Comparison of ENCODE assay signal across 8 cellular contexts in the genomic region with DNA sequence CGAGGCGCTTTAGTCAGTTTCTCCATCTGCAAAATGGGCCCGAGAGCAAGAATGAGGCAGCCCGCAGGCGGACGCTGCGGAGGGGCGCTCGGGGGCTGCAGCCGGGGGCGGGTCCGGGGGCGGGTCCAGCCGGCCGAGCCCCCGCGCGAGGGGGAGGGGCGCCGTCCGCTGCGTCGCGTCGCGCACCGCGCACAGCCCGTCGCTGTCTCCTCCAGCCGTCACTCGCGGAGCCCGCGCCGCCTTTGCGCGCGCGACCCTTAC. TPM values are rescaled to one million over a fixed set of nuclear protein-coding genes. Genes with fewer than 3 reads are reported as not detected.
DNase-seq lines count a peak whose midpoint lies in the region; ATAC-seq and TF ChIP-seq lines count a peak whose summit lies in the region.

No MANE protein-coding gene starts in this region.

- DNase-seq in AG04449 (ENCODE audit: low read depth, low spot score): no peak
- DNase-seq in PC-3: no peak
- no peak for DNase-seq in NOMO-1 treated with DMSO at 0.1 percent for 48 hours (lab: John Stamatoyannopoulos, UW; ENCODE audit: unreplicated experiment)
- no peak for DNase-seq in OCI-M2 (lab: John Stamatoyannopoulos, UW; ENCODE audit: unreplicated experiment)
- no peak for DNase-seq in SKM-1 (lab: John Stamatoyannopoulos, UW; ENCODE audit: unreplicated experiment)

- ATAC-seq in GM19328 (IDR thresholded peaks at IDR 0.05; ENCODE audit: unreplicated experiment) (peak; percentile 28), PC-3 (peak; percentile 51)

- H3K9me3 ChIP-seq in PC-3 (ENCODE audit: low read length) (no peaks in the 10 kb centered on the region), esophagus (ENCODE audit: control insufficient read depth in 2 of 2, insufficient read depth in 1 of 2, low read depth in 1 of 2, low read length in 1 of 2) (no peaks in the 10 kb centered on the region), neuron (ENCODE audit: low read length) (no peaks in the 10 kb centered on the region)

- H3K4me3 ChIP-seq in AG04449 (ENCODE audit: low read depth, low read length): peak overlapping the region; percentile 75
- H3K4me3 ChIP-seq in PC-3 (ENCODE audit: low read length): peak overlapping the region; percentile 72
- H3K4me3 ChIP-seq in esophagus (ENCODE audit: low read depth in 1 of 2, low read length in 2 of 2): peak overlapping the region; percentile 73 to 75
- peak overlapping the region; percentile 70 for H3K4me3 ChIP-seq in neuron (ENCODE audit: low read length)

- BruUV-seq in PC-3 (replicated peaks; lab: Mats Ljungman, UMichigan): no TSS peak

- CTCF ChIA-PET in AG04449 (lab: Yijun Ruan, JAX): interaction anchor here (1.3 kb wide), 1 partner anchor 8 kb away, joined by 5 read pairs; no protein-coding TSS in a partner anchor
- CTCF ChIA-PET in PC-3 (lab: Charles Lee): interaction anchor here (0.5 kb wide), 1 partner anchor 159 kb away, joined by 3 read pairs; no protein-coding TSS in a partner anchor

- H3K9ac ChIP-seq in PC-3 (ENCODE audit: low read length): peak overlapping the region; percentile 42

- no peak for TF ChIP-seq CTCF in AG04449 (IDR thresholded peaks at IDR 0.05; ENCODE audit: insufficient read depth, low read length, missing control alignments)
- no peak for TF ChIP-seq CTCF in PC-3 (conservative IDR thresholded peaks at IDR 0.05; ENCODE audit: low read depth, low read length)

- H3K4me2 ChIP-seq in PC-3 (ENCODE audit: low read length): peak overlapping the region; percentile 92

- no peaks in the 10 kb centered on the region for H4K20me1 ChIP-seq in PC-3 (ENCODE audit: low read length)

- 0 to 1% methylated on average over 18 to 40 of the region's 40 CpGs for WGBS in esophagus, 2 donors

- H3K4me1 ChIP-seq in PC-3 (ENCODE audit: insufficient read depth, low read length): peaks cover 15% of the 10 kb centered on the region
- peaks cover 0 to 9% of the 10 kb centered on the region in 2 donors for H3K4me1 ChIP-seq in esophagus (ENCODE audit: control insufficient read depth in 2 of 2, insufficient read depth in 2 of 2, low read length in 1 of 2)
- H3K4me1 ChIP-seq in neuron (ENCODE audit: insufficient read depth, low read length): peaks cover 12% of the 10 kb centered on the region

- H2AFZ ChIP-seq in PC-3 (ENCODE audit: low read length) (peak overlapping the region; percentile 82), neuron (ENCODE audit: low read depth, low read length) (no peak overlapping the region)

- no peaks in the 10 kb centered on the region for H3K36me3 ChIP-seq in PC-3 (ENCODE audit: low read depth, low read length)
- no peaks in the 10 kb centered on the region for H3K36me3 ChIP-seq in esophagus (ENCODE audit: control insufficient read depth in 2 of 2, insufficient read depth in 2 of 2, low read length in 1 of 2)
- H3K36me3 ChIP-seq in neuron (ENCODE audit: insufficient read depth, low read length): no peaks in the 10 kb centered on the region

- POLR2A ChIA-PET in AG04449 (lab: Yijun Ruan, JAX) (interaction anchor here (0.7 to 1.6 kb wide), 2 partner anchors 13 to 222 kb away, joined by 3 to 5 read pairs; no protein-coding TSS in a partner anchor), PC-3 (lab: Charles Lee; ENCODE audit: unreplicated experiment) (no interaction called here)

- intact Hi-C loops in PC-3 (cut with micrococcal nuclease): loop anchor here (1.0 to 5.0 kb wide), 2 partner anchors 24 to 76 kb away; no protein-coding TSS in a partner anchor

- no peaks in the 10 kb centered on the region for H3F3A ChIP-seq in PC-3 (ENCODE audit: low read length, unreplicated experiment)

- H3K27me3 ChIP-seq in PC-3 (ENCODE audit: low read length): no peaks in the 10 kb centered on the region
- no peaks in the 10 kb centered on the region for H3K27me3 ChIP-seq in esophagus (ENCODE audit: control insufficient read depth in 1 of 2, insufficient read depth in 2 of 2, low read length in 2 of 2)
- H3K27me3 ChIP-seq in neuron (ENCODE audit: insufficient read depth, low read length): no peaks in the 10 kb centered on the region

- no peak overlapping the region for H3K27ac ChIP-seq in PC-3 (ENCODE audit: low read length)
- H3K27ac ChIP-seq in esophagus (ENCODE audit: low read depth in 2 of 2, low read length in 1 of 2): peak overlapping the region; percentile 78 to 90

- H3K9me2 ChIP-seq in PC-3 (replicated peaks; ENCODE audit: low read length): no peaks in the 10 kb centered on the region

- no peaks in the 10 kb centered on the region for H3K79me2 ChIP-seq in PC-3 (ENCODE audit: low read length)

RNA-seq across cellular contexts. Expression of a gene that starts 0.3 kb away (rescaled TPM):
- 24.5 and 39.7 TPM in 2 replicates for total RNA-seq in PC-3 (2014; rRNA removed)
- 10 to 100 TPM; 18.0 to 24.9 TPM for polyA plus RNA-seq in esophagus

RNA-seq across cellular contexts. Expression of a gene that starts 17.2 kb away (rescaled TPM):
- not detected in 2 replicates for total RNA-seq in PC-3 (2014; rRNA removed)
- not detected for polyA plus RNA-seq in esophagus
